In the genomic region with DNA sequence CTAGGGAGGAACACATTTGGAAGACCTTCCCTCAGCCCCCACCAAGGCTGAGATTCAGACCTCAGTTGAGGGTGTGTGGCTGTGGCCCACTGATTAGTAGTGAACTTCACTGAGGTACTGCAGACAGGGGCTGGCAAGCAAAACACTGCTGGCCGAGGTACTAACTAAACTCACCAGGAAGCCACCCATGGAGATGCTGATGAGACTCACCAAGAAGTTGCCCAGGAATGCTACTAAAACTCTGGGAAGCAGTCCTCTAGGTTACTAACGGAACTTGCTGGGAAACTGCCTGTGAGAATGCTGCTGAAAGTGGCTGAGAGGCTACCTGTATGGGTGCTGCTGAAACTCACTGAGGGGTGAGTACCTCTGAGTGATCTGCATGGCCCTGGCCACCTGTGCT, we compare ENCODE assay signal across 2 cellular contexts.
A peak's percentile ranks its signal among the peaks of the same experiment; 100 is the strongest.
TF ChIP-seq lines count a peak whose summit lies in the region.

No MANE protein-coding gene starts in this region.

TF ChIP-seq in GM23338, 12 proteins besides CTCF, POLR2A, EP300 and RAD21 (continued from another document):
- TF ChIP-seq, protein P1, sequence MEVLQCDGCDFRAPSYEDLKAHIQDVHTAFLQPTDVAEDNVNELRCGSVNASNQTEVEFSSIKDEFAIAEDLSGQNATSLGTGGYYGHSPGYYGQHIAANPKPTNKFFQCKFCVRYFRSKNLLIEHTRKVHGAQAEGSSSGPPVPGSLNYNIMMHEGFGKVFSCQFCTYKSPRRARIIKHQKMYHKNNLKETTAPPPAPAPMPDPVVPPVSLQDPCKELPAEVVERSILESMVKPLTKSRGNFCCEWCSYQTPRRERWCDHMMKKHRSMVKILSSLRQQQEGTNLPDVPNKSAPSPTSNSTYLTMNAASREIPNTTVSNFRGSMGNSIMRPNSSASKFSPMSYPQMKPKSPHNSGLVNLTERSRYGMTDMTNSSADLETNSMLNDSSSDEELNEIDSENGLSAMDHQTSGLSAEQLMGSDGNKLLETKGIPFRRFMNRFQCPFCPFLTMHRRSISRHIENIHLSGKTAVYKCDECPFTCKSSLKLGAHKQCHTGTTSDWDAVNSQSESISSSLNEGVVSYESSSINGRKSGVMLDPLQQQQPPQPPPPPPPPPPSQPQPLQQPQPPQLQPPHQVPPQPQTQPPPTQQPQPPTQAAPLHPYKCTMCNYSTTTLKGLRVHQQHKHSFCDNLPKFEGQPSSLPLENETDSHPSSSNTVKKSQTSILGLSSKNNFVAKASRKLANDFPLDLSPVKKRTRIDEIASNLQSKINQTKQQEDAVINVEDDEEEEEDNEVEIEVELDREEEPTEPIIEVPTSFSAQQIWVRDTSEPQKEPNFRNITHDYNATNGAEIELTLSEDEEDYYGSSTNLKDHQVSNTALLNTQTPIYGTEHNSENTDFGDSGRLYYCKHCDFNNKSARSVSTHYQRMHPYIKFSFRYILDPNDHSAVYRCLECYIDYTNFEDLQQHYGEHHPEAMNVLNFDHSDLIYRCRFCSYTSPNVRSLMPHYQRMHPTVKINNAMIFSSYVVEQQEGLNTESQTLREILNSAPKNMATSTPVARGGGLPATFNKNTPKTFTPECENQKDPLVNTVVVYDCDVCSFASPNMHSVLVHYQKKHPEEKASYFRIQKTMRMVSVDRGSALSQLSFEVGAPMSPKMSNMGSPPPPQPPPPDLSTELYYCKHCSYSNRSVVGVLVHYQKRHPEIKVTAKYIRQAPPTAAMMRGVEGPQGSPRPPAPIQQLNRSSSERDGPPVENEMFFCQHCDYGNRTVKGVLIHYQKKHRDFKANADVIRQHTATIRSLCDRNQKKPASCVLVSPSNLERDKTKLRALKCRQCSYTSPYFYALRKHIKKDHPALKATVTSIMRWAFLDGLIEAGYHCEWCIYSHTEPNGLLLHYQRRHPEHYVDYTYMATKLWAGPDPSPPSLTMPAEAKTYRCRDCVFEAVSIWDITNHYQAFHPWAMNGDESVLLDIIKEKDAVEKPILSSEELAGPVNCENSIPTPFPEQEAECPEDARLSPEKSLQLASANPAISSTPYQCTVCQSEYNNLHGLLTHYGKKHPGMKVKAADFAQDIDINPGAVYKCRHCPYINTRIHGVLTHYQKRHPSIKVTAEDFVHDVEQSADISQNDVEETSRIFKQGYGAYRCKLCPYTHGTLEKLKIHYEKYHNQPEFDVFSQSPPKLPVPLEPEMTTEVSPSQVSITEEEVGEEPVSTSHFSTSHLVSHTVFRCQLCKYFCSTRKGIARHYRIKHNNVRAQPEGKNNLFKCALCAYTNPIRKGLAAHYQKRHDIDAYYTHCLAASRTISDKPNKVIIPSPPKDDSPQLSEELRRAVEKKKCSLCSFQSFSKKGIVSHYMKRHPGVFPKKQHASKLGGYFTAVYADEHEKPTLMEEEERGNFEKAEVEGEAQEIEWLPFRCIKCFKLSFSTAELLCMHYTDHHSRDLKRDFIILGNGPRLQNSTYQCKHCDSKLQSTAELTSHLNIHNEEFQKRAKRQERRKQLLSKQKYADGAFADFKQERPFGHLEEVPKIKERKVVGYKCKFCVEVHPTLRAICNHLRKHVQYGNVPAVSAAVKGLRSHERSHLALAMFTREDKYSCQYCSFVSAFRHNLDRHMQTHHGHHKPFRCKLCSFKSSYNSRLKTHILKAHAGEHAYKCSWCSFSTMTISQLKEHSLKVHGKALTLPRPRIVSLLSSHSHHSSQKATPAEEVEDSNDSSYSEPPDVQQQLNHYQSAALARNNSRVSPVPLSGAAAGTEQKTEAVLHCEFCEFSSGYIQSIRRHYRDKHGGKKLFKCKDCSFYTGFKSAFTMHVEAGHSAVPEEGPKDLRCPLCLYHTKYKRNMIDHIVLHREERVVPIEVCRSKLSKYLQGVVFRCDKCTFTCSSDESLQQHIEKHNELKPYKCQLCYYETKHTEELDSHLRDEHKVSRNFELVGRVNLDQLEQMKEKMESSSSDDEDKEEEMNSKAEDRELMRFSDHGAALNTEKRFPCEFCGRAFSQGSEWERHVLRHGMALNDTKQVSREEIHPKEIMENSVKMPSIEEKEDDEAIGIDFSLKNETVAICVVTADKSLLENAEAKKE (CRISPR knock-in tag; IDR thresholded peaks at IDR 0.05) = peak; percentile 52; the same call in 1 of the 2 replicates
- TF ChIP-seq, protein P2, sequence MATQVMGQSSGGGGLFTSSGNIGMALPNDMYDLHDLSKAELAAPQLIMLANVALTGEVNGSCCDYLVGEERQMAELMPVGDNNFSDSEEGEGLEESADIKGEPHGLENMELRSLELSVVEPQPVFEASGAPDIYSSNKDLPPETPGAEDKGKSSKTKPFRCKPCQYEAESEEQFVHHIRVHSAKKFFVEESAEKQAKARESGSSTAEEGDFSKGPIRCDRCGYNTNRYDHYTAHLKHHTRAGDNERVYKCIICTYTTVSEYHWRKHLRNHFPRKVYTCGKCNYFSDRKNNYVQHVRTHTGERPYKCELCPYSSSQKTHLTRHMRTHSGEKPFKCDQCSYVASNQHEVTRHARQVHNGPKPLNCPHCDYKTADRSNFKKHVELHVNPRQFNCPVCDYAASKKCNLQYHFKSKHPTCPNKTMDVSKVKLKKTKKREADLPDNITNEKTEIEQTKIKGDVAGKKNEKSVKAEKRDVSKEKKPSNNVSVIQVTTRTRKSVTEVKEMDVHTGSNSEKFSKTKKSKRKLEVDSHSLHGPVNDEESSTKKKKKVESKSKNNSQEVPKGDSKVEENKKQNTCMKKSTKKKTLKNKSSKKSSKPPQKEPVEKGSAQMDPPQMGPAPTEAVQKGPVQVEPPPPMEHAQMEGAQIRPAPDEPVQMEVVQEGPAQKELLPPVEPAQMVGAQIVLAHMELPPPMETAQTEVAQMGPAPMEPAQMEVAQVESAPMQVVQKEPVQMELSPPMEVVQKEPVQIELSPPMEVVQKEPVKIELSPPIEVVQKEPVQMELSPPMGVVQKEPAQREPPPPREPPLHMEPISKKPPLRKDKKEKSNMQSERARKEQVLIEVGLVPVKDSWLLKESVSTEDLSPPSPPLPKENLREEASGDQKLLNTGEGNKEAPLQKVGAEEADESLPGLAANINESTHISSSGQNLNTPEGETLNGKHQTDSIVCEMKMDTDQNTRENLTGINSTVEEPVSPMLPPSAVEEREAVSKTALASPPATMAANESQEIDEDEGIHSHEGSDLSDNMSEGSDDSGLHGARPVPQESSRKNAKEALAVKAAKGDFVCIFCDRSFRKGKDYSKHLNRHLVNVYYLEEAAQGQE (IDR thresholded peaks at IDR 0.05; ENCODE audit: unreplicated experiment) = no peak

TF ChIP-seq in WTC11, 78 proteins besides CTCF, POLR2A, EP300 and RAD21 (continued from another document):
- TF ChIP-seq, protein P3, sequence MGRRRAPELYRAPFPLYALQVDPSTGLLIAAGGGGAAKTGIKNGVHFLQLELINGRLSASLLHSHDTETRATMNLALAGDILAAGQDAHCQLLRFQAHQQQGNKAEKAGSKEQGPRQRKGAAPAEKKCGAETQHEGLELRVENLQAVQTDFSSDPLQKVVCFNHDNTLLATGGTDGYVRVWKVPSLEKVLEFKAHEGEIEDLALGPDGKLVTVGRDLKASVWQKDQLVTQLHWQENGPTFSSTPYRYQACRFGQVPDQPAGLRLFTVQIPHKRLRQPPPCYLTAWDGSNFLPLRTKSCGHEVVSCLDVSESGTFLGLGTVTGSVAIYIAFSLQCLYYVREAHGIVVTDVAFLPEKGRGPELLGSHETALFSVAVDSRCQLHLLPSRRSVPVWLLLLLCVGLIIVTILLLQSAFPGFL (CRISPR knock-in tag; IDR thresholded peaks at IDR 0.05; ENCODE audit: borderline replicate concordance) = no peak
- TF ChIP-seq, protein P4, sequence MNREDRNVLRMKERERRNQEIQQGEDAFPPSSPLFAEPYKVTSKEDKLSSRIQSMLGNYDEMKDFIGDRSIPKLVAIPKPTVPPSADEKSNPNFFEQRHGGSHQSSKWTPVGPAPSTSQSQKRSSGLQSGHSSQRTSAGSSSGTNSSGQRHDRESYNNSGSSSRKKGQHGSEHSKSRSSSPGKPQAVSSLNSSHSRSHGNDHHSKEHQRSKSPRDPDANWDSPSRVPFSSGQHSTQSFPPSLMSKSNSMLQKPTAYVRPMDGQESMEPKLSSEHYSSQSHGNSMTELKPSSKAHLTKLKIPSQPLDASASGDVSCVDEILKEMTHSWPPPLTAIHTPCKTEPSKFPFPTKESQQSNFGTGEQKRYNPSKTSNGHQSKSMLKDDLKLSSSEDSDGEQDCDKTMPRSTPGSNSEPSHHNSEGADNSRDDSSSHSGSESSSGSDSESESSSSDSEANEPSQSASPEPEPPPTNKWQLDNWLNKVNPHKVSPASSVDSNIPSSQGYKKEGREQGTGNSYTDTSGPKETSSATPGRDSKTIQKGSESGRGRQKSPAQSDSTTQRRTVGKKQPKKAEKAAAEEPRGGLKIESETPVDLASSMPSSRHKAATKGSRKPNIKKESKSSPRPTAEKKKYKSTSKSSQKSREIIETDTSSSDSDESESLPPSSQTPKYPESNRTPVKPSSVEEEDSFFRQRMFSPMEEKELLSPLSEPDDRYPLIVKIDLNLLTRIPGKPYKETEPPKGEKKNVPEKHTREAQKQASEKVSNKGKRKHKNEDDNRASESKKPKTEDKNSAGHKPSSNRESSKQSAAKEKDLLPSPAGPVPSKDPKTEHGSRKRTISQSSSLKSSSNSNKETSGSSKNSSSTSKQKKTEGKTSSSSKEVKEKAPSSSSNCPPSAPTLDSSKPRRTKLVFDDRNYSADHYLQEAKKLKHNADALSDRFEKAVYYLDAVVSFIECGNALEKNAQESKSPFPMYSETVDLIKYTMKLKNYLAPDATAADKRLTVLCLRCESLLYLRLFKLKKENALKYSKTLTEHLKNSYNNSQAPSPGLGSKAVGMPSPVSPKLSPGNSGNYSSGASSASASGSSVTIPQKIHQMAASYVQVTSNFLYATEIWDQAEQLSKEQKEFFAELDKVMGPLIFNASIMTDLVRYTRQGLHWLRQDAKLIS (CRISPR knock-in tag; IDR thresholded peaks at IDR 0.05; ENCODE audit: borderline replicate concordance) = no peak
TF ChIP-seq in WTC11: peak in this region for 0.
